In the genomic region with DNA sequence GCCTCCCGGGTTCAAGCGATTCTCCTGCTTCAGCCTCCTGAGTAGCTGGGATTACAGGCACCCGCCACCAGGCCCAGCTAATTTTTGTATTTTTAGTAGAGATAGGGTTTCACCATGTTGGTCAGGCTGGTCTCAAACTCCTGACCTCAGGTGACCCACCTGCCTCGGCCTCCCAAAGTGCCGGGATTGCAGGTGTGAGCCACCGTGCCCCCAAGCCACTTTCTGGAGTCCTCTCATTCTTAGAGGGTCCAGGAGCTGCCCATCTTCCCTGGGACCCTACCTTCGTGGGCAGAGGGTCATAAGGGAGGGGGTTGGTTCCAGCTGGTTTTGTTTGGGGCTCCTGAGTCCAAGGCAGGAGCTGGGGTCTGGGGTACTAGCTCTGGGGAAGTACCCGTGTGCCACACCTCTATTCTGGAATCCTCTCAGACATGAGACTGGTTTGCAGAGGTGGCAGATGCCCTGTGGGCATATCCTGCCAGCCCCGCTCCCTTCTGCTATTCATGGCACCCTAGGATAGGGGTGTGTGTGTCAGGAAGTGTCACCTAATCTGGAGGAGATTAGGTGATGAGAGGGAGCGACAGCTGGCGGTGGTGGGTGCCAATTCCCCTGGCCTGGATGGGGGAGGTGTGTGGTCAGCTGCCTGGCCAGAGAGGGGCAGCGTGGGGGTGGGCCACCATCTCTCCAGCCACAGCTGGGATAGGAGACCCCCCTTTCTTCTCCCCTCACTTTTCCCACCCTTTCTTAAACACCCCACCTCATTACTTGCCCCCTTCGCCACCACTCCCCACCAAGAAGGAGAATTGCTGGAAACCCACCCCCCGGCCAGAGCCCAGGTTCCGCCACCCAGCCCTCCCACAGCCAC, we compare ENCODE assay signal across 10 cellular contexts. TPM values are rescaled to one million over a fixed set of nuclear protein-coding genes. Genes with fewer than 3 reads are reported as not detected.
DNase-seq lines count a peak whose midpoint lies in the region; ATAC-seq, FAIRE-seq and TF ChIP-seq lines count a peak whose summit lies in the region.
"Had no signal": no experiment of that assay in that cellular context is flagged by ENCODE, and none has a peak within 500 bp of the region (broad histone marks: within the 10 kb centered on the region; RNA-seq: fewer than 3 reads in every experiment).

No MANE protein-coding gene starts in this region.

- no peaks in the 10 kb centered on the region for H3K27me3 ChIP-seq in osteoblast (ENCODE audit: insufficient read depth, low read length)
- H3K27me3 ChIP-seq in aorta (ENCODE audit: control insufficient read depth in 1 of 2, insufficient read depth in 2 of 2, low read length in 1 of 2), result no peaks in the 10 kb centered on the region

- FAIRE-seq in D721Med (lab: Jason Lieb, UNC), result no peak

- H3K36me3 ChIP-seq in osteoblast (ENCODE audit: insufficient read depth, low read length), result peaks cover 23% of the 10 kb centered on the region
- H3K36me3 ChIP-seq in aorta (ENCODE audit: control insufficient read depth in 1 of 2, insufficient read depth in 2 of 2, low read length in 1 of 2), result peaks cover 0 to 2% of the 10 kb centered on the region in 2 donors

- H3K79me2 ChIP-seq in osteoblast (ENCODE audit: insufficient read depth, low read length), result peaks cover 49% of the 10 kb centered on the region

- peak overlapping the region; percentile 100 for H3K27ac Mint-ChIP-seq in dendritic cell treated with granulocyte-macrophage colony-stimulating factor and Interleukin-4, amounts not matched to agents 40 ng/mL and 50 ng/mL, for 4 days

- H3K9me3 ChIP-seq in osteoblast (ENCODE audit: low read depth, low read length) (no peaks in the 10 kb centered on the region), aorta (ENCODE audit: control insufficient read depth, low read length) (no peaks in the 10 kb centered on the region)

- H3K4me3 ChIP-seq in osteoblast (ENCODE audit: insufficient read depth, low read length), result no peak overlapping the region
- no peak overlapping the region for H3K4me3 ChIP-seq in aorta (ENCODE audit: low read length in 2 of 2)

- no peak overlapping the region for H2AFZ ChIP-seq in osteoblast (ENCODE audit: low read length)

- H4K20me1 ChIP-seq in osteoblast (ENCODE audit: insufficient read depth, low read length), result peaks cover 37% of the 10 kb centered on the region

- H3K4me1 Mint-ChIP-seq in dendritic cell treated with granulocyte-macrophage colony-stimulating factor and Interleukin-4, amounts not matched to agents 40 ng/mL and 50 ng/mL, for 4 days (ENCODE audit: low read depth), result peaks cover 43% of the 10 kb centered on the region

- TF ChIP-seq CTCF in osteoblast (IDR thresholded peaks at IDR 0.05; ENCODE audit: extremely low read depth, low read depth, low read length), result no peak
- no peak for TF ChIP-seq CTCF in D721Med (IDR thresholded peaks at IDR 0.05; ENCODE audit: insufficient read depth, missing control alignments)

- ATAC-seq in HG03108 (IDR thresholded peaks at IDR 0.05; ENCODE audit: unreplicated experiment), result no peak
- no peak for ATAC-seq in aorta (ENCODE audit: low FRiP score)

- no peak overlapping the region for H3K4me3 Mint-ChIP-seq in dendritic cell treated with granulocyte-macrophage colony-stimulating factor and Interleukin-4, amounts not matched to agents 40 ng/mL and 50 ng/mL, for 4 days

- no peak overlapping the region for H3K27ac ChIP-seq in osteoblast (ENCODE audit: low read depth, low read length)
- H3K27ac ChIP-seq in aorta (ENCODE audit: low read depth in 1 of 2, low read length in 2 of 2), result no peak overlapping the region

- WGBS in aorta, 2 donors, result 68 to 69% methylated on average over 15 of the region's 15 CpGs

- peaks cover 25% of the 10 kb centered on the region for H3K4me1 ChIP-seq in osteoblast (ENCODE audit: insufficient read depth, low read length)
- H3K4me1 ChIP-seq in aorta (ENCODE audit: control insufficient read depth in 1 of 2, insufficient read depth in 2 of 2, low read length in 2 of 2), result no peaks in the 10 kb centered on the region

- no peak overlapping the region for H3K4me2 ChIP-seq in osteoblast (ENCODE audit: insufficient read depth, low read length)

- DNase-seq in ELF-1 (ENCODE audit: low read depth, low spot score) (peak; percentile 27), NCI-H2029 (lab: John Stamatoyannopoulos, UW) (peak; percentile 12), osteoblast (ENCODE audit: insufficient read length, low spot score, missing footprints) (peak; percentile 79), D721Med (ENCODE audit: insufficient read length, low spot score) (no peak), NCI-H526 (lab: John Stamatoyannopoulos, UW) (no peak), aorta (no peak)
- DNase-seq: cerebellar nuclear complex, left cardiac atrium had no signal

- H3K36me3 Mint-ChIP-seq in dendritic cell treated with granulocyte-macrophage colony-stimulating factor and Interleukin-4, amounts not matched to agents 40 ng/mL and 50 ng/mL, for 4 days (ENCODE audit: low read depth), result peaks cover 60% of the 10 kb centered on the region

- intact Hi-C loops in dendritic cell treated with granulocyte-macrophage colony-stimulating factor and Interleukin-4, amounts not matched to agents 40 ng/mL and 50 ng/mL, for 4 days (cut with micrococcal nuclease), result loop anchor here (5.0 kb wide), 1 partner anchor 182 kb away; a partner anchor contains a TSS
- intact Hi-C loops in aorta (cut with DNase I), result loop anchor here in 1 of 2 donors (10.0 kb wide), 1 partner anchor 184 kb away; a partner anchor contains a TSS

- H3K9me3 Mint-ChIP-seq in dendritic cell treated with granulocyte-macrophage colony-stimulating factor and Interleukin-4, amounts not matched to agents 40 ng/mL and 50 ng/mL, for 4 days, result no peaks in the 10 kb centered on the region

- H3K27me3 Mint-ChIP-seq in dendritic cell treated with granulocyte-macrophage colony-stimulating factor and Interleukin-4, amounts not matched to agents 40 ng/mL and 50 ng/mL, for 4 days, result no peaks in the 10 kb centered on the region

RNA-seq across cellular contexts. Expression of a gene that starts 2.1 kb away (rescaled TPM):
- total RNA-seq in osteoblast, result 199 and 208 TPM in 2 replicates
- 10 to 100 TPM; 76.5 to 88.3 TPM for total RNA-seq in aorta
- polyA plus RNA-seq in aorta, result 100 to 1,000 TPM in 1 of 2 donors, 10 to 100 TPM in 1; 68.5 to 110 TPM

RNA-seq across cellular contexts. Expression of a gene that starts 10.2 kb away (rescaled TPM):
- under 0.01 and 0.29 TPM in 2 replicates for total RNA-seq in osteoblast
- 1 to 10 TPM in 1 of 2 donors, under 1 TPM in 1; 0.94 to 4.8 TPM for total RNA-seq in aorta
- under 1 TPM; 0.13 to 0.63 TPM for polyA plus RNA-seq in aorta

RNA-seq across cellular contexts. Expression of a gene that starts 11.7 kb away (rescaled TPM):
- total RNA-seq in osteoblast, result 10.9 and 17.0 TPM in 2 replicates
- total RNA-seq in aorta, result 10 to 100 TPM in 1 of 2 donors, 1 to 10 TPM in 1; 6.5 to 24.4 TPM
- polyA plus RNA-seq in aorta, result 1 to 10 TPM; 1.9 to 5.7 TPM

RNA-seq across cellular contexts. Expression of a gene that starts 13.5 kb away (rescaled TPM):
- 4.4 and 5.1 TPM in 2 replicates for total RNA-seq in osteoblast
- 10 to 100 TPM in 1 of 2 donors, 1 to 10 TPM in 1; 9.9 to 14.0 TPM for total RNA-seq in aorta
- polyA plus RNA-seq in aorta, result 10 to 100 TPM in 1 of 2 donors, 1 to 10 TPM in 1; 5.8 to 16.4 TPM

RNA-seq across cellular contexts. Expression of a gene that starts 13.5 kb away (rescaled TPM):
- total RNA-seq in osteoblast, result 48.5 and 54.2 TPM in 2 replicates
- 10 to 100 TPM; 53.7 to 82.7 TPM for total RNA-seq in aorta
- 100 to 1,000 TPM in 1 of 2 donors, 10 to 100 TPM in 1; 37.8 to 278 TPM for polyA plus RNA-seq in aorta

Comparison
In these comparisons a context has a peak if more than half of its experiments do, and no peak if none do; other contexts are left out.
1. DNase-seq: peak in ELF-1 (single experiment), NCI-H2029 (single experiment) and osteoblast (single experiment); none in D721Med (single experiment), NCI-H526 (0 of 2) and aorta (0 of 2).